In genomic region chr17:17018612-17019429, GRCh38 we compare ENCODE assay signal across 15 cellular contexts. TPM values are rescaled to one million over a fixed set of nuclear protein-coding genes. Genes with fewer than 3 reads are reported as not detected.
DNase-seq lines count a peak whose midpoint lies in the region; ATAC-seq, FAIRE-seq and TF ChIP-seq lines count a peak whose summit lies in the region.
"Had no signal": no experiment of that assay in that cellular context is flagged by ENCODE, and none has a peak within 500 bp of the region (broad histone marks: within the 10 kb centered on the region; RNA-seq: fewer than 3 reads in every experiment).

No MANE protein-coding gene starts in this region.

- peak overlapping the region; percentile 94 for H3K27ac Mint-ChIP-seq in Caco-2 (ENCODE audit: unreplicated experiment)
- peak overlapping the region in 2 of 3 donors; percentile 39 to 77 for H3K27ac Mint-ChIP-seq in IgD-negative memory B cell
- H3K27ac Mint-ChIP-seq: activated CD8-positive, alpha-beta memory T cell treated with anti-CD3 and anti-CD28 coated beads, Interleukin-2, amount 10 ng/mL, durations not matched to agents 7 days and 5 days had no signal

- H3K4me3 Mint-ChIP-seq in Caco-2 (ENCODE audit: unreplicated experiment) (peak overlapping the region; percentile 21), IgD-negative memory B cell (no peak overlapping the region)
- H3K4me3 Mint-ChIP-seq: activated CD8-positive, alpha-beta memory T cell treated with anti-CD3 and anti-CD28 coated beads, Interleukin-2, amount 10 ng/mL, durations not matched to agents 7 days and 5 days had no signal

- H4K8ac ChIP-seq in H1 (ENCODE audit: extremely low read depth, insufficient read depth, low read length) (no peak overlapping the region), neuronal stem cell (ENCODE audit: low read depth, low read length) (no peak overlapping the region)

- TF ChIP-seq POLR2A in H1 (IDR thresholded peaks at IDR 0.05; ENCODE audit: control extremely low read depth in 1 of 2, low read depth in 2 of 2, low read length in 2 of 2), result no peak

- H3K4me2 ChIP-seq in H1 (ENCODE audit: insufficient read depth in 1 of 2, low read depth in 2 of 2, low read length in 2 of 2), result no peak overlapping the region
- no peak overlapping the region for H3K4me2 ChIP-seq in neuronal stem cell (ENCODE audit: insufficient read depth, low read length, poor library complexity, severe bottlenecking)

- H3K9me3 Mint-ChIP-seq in Caco-2 (ENCODE audit: unreplicated experiment), result no peaks in the 10 kb centered on the region
- peaks cover 0 to 4% (median 0%) of the 10 kb centered on the region in 3 donors for H3K9me3 Mint-ChIP-seq in IgD-negative memory B cell

- no TSS peak for BruUV-seq in Caco-2 (replicated peaks; lab: Mats Ljungman, UMichigan)

- peaks cover 61% of the 10 kb centered on the region for H3K4me1 ChIP-seq in Caco-2
- H3K4me1 ChIP-seq in H1 (replicated peaks in 1 of 4; ENCODE audit: control insufficient read depth in 3 of 4, insufficient read depth in 4 of 4, low read length in 3 of 4), result no peaks in the 10 kb centered on the region; a peak in 3 of 7 replicates
- peaks cover 11 to 19% of the 10 kb centered on the region in 2 donors for H3K4me1 ChIP-seq in neuronal stem cell (ENCODE audit: control insufficient read depth in 2 of 2, insufficient read depth in 1 of 2, low read depth in 1 of 2, low read length in 2 of 2)
- no peaks in the 10 kb centered on the region for H3K4me1 ChIP-seq in HAP-1

- no peaks in the 10 kb centered on the region for H3K79me2 ChIP-seq in H1 (ENCODE audit: control insufficient read depth in 1 of 2, insufficient read depth in 2 of 2, low read length in 2 of 2)

- H3K27me3 Mint-ChIP-seq in Caco-2 (ENCODE audit: insufficient read depth, unreplicated experiment) (no peaks in the 10 kb centered on the region), IgD-negative memory B cell (no peaks in the 10 kb centered on the region)
- H3K27me3 Mint-ChIP-seq: activated CD8-positive, alpha-beta memory T cell treated with anti-CD3 and anti-CD28 coated beads, Interleukin-2, amount 10 ng/mL, durations not matched to agents 7 days and 5 days had no signal

- H2BK5ac ChIP-seq in H1 (ENCODE audit: low read depth, low read length), result peak overlapping the region; percentile 21; the same call in 1 of the 2 replicates
- H2BK5ac ChIP-seq in neuronal stem cell (ENCODE audit: low read length), result no peak overlapping the region

- H3K18ac ChIP-seq in H1 (ENCODE audit: extremely low read depth, low read length) (no peak overlapping the region; the same call in 1 of the 2 replicates), neuronal stem cell (ENCODE audit: low read length) (peak overlapping the region; percentile 35)

- no peaks in the 10 kb centered on the region for H3K9me3 ChIP-seq in Caco-2
- H3K9me3 ChIP-seq in H1 (ENCODE audit: insufficient read depth in 2 of 2, low read depth in 1 of 2, low read length in 1 of 2), result no peaks in the 10 kb centered on the region
- no peaks in the 10 kb centered on the region for H3K9me3 ChIP-seq in neuronal stem cell (replicated peaks in 1 of 2; ENCODE audit: control insufficient read depth in 2 of 2, insufficient read depth in 1 of 2, low read depth in 1 of 2, low read length in 2 of 2)
- no peaks in the 10 kb centered on the region for H3K9me3 ChIP-seq in HAP-1

- TF ChIP-seq RAD21 in H1 (IDR thresholded peaks at IDR 0.05 in 1 of 2, conservative IDR thresholded peaks at IDR 0.05 in 1 of 2; ENCODE audit: low read depth in 2 of 2, low read length in 2 of 2), result no peak

- TF ChIP-seq CTCF in Caco-2 (IDR thresholded peaks at IDR 0.05; ENCODE audit: insufficient read depth in 1 of 2, low read depth in 1 of 2, low read length in 1 of 2, severe bottlenecking in 1 of 2, unreplicated experiment in 1 of 2) (no peak), H1 (IDR thresholded peaks at IDR 0.05; ENCODE audit: control extremely low read depth in 1 of 3, insufficient read depth in 1 of 3, low read depth in 1 of 3, low read length in 3 of 3) (no peak)

- H3K27me3 ChIP-seq in Caco-2 (replicated peaks; ENCODE audit: control insufficient read depth, insufficient read depth, low read length) (no peaks in the 10 kb centered on the region), H1 (replicated peaks in 1 of 4; ENCODE audit: control insufficient read depth in 3 of 4, extremely low read depth in 1 of 4, insufficient read depth in 3 of 4, low read length in 3 of 4) (no peaks in the 10 kb centered on the region), neuronal stem cell (ENCODE audit: control insufficient read depth in 3 of 3, insufficient read depth in 3 of 3, low read depth in 1 of 3, low read length in 3 of 3) (peaks cover 0 to 7% (median 0%) of the 10 kb centered on the region in 3 experiments), HAP-1 (ENCODE audit: low read depth) (no peaks in the 10 kb centered on the region)

- no peak for ATAC-seq in HG03097 (IDR thresholded peaks at IDR 0.05; ENCODE audit: low FRiP score, unreplicated experiment)
- ATAC-seq: activated CD8-positive, alpha-beta memory T cell treated with anti-CD3 and anti-CD28 coated beads, Interleukin-2, amount 10 ng/mL, durations not matched to agents 7 days and 5 days; naive thymus-derived CD4-positive, alpha-beta T cell had no signal

- no peak overlapping the region for H3K4ac ChIP-seq in H1 (replicated peaks; ENCODE audit: insufficient read length, low read depth, low read length)
- H3K4ac ChIP-seq in neuronal stem cell (ENCODE audit: low read length), result no peak overlapping the region

- no peak overlapping the region for H4K5ac ChIP-seq in H1 (ENCODE audit: insufficient read length, low read depth, low read length)

- H2BK12ac ChIP-seq in H1 (ENCODE audit: low read depth, low read length), result peak overlapping the region; percentile 39; the same call in 1 of the 2 replicates
- H2BK12ac ChIP-seq in neuronal stem cell (ENCODE audit: low read length), result peak overlapping the region; percentile 80

- no peak overlapping the region for H3K56ac ChIP-seq in H1 (replicated peaks; ENCODE audit: insufficient read length, low read depth, low read length)

- in situ Hi-C loops in HAP-1 (cut with MboI; ENCODE audit: low sequenced_read_pairs), result no loop called here

- H3K4me3 ChIP-seq in Caco-2 (ENCODE audit: low read depth, low read length), result no peak overlapping the region
- H3K4me3 ChIP-seq in H1 (ENCODE audit: extremely low read depth in 1 of 4, insufficient read depth in 2 of 4, low read depth in 3 of 4, low read length in 4 of 4), result no peak overlapping the region
- no peak overlapping the region for H3K4me3 ChIP-seq in neuronal stem cell (ENCODE audit: low read length in 2 of 2)
- no peak overlapping the region for H3K4me3 ChIP-seq in HAP-1

- no peak overlapping the region for H2BK20ac ChIP-seq in H1 (ENCODE audit: low read length)

- H3K4me1 Mint-ChIP-seq in Caco-2 (ENCODE audit: low read depth, unreplicated experiment) (peaks cover 65% of the 10 kb centered on the region), IgD-negative memory B cell (peaks cover 7 to 9% (median 8%) of the 10 kb centered on the region in 3 donors)

- no peak for TF ChIP-seq EP300 in H1 (IDR thresholded peaks at IDR 0.05; ENCODE audit: borderline replicate concordance in 1 of 2, low read depth in 2 of 2, low read length in 2 of 2)

- H4K20me1 ChIP-seq in H1 (replicated peaks in 1 of 2; ENCODE audit: control insufficient read depth in 1 of 2, insufficient read depth in 2 of 2, low read length in 2 of 2), result no peaks in the 10 kb centered on the region

- CTCF ChIA-PET in Caco-2 (lab: Charles Lee), result interaction anchor here (0.7 to 2.5 kb wide), 3 partner anchors 9 to 22 kb away, joined by 3 to 9 read pairs (median 4); no protein-coding TSS in a partner anchor
- CTCF ChIA-PET in H1 (lab: Charles Lee; ENCODE audit: partially characterized antibody), result interaction anchor here (0.6 to 1.7 kb wide), 6 partner anchors 9 to 43 kb away, joined by 3 to 5 read pairs (median 4); no protein-coding TSS in a partner anchor

- DNase-seq in Caco-2, result peak; percentile 93 to 96
- no peak for DNase-seq in H1 (ENCODE audit: low read depth in 1 of 2, low spot score in 2 of 2)
- no peak for DNase-seq in neuronal stem cell (ENCODE audit: low spot score)
- DNase-seq in activated CD4-positive, alpha-beta T cell treated with anti-CD3 and anti-CD28 coated beads, Interleukin-2, amount 50 U/mL, for 48 hours, result no peak
- no peak for DNase-seq in NCI-H345 (lab: John Stamatoyannopoulos, UW)
- no peak for DNase-seq in HAP-1 (ENCODE audit: low spot score in 2 of 2)
- DNase-seq: activated CD8-positive, alpha-beta memory T cell treated with anti-CD3 and anti-CD28 coated beads, Interleukin-2, amount 10 ng/mL, durations not matched to agents 7 days and 5 days; DMS 273 treated with DMSO at 0.1 percent for 48 hours; naive thymus-derived CD4-positive, alpha-beta T cell had no signal

- H3K23ac ChIP-seq in H1 (ENCODE audit: insufficient read length) (no peak overlapping the region), neuronal stem cell (ENCODE audit: low read depth, low read length, poor library complexity) (no peak overlapping the region)

- no peak overlapping the region for H2BK120ac ChIP-seq in H1 (replicated peaks; ENCODE audit: low read depth, low read length)
- H2BK120ac ChIP-seq in neuronal stem cell (ENCODE audit: low read depth, low read length), result peak overlapping the region; percentile 49

- no peaks in the 10 kb centered on the region for H3K23me2 ChIP-seq in H1 (ENCODE audit: low read depth, low read length)

- no peak overlapping the region for H2AK5ac ChIP-seq in H1 (ENCODE audit: low read depth, low read length)
- H2AK5ac ChIP-seq in neuronal stem cell (ENCODE audit: low read depth, low read length), result peak overlapping the region; percentile 94

- POLR2A ChIA-PET in Caco-2 (lab: Charles Lee), result interaction anchor here (3.2 kb wide), 1 partner anchor 10 kb away, joined by 20 read pairs; no protein-coding TSS in a partner anchor
- POLR2A ChIA-PET in H1 (lab: Charles Lee; ENCODE audit: partially characterized antibody), result no interaction called here

- peaks cover 8% of the 10 kb centered on the region for H3K36me3 Mint-ChIP-seq in Caco-2 (ENCODE audit: insufficient read depth, unreplicated experiment)
- H3K36me3 Mint-ChIP-seq in IgD-negative memory B cell, result no peaks in the 10 kb centered on the region
- H3K36me3 Mint-ChIP-seq: activated CD8-positive, alpha-beta memory T cell treated with anti-CD3 and anti-CD28 coated beads, Interleukin-2, amount 10 ng/mL, durations not matched to agents 7 days and 5 days; naive thymus-derived CD4-positive, alpha-beta T cell had no signal

- intact Hi-C loops in Caco-2 (cut with micrococcal nuclease; ENCODE audit: unreplicated experiment), result loop anchor here (1.0 kb wide), 2 partner anchors 9 to 59 kb away; no protein-coding TSS in a partner anchor

- FAIRE-seq in H1 (lab: Jason Lieb, UNC), result no peak
- FAIRE-seq: endometrium, GM12892 had no signal

- H3K79me1 ChIP-seq in H1 (ENCODE audit: low read depth, low read length) (no peaks in the 10 kb centered on the region), neuronal stem cell (ENCODE audit: low read depth, low read length) (no peaks in the 10 kb centered on the region)

- H3K27ac ChIP-seq in H1 (ENCODE audit: low read depth, low read length) (no peak overlapping the region), neuronal stem cell (replicated peaks; ENCODE audit: low read length) (no peak overlapping the region)

- H3K36me3 ChIP-seq in Caco-2 (ENCODE audit: control insufficient read depth, insufficient read depth, low read length) (no peaks in the 10 kb centered on the region), H1 (ENCODE audit: control insufficient read depth in 2 of 4, insufficient read depth in 4 of 4, low read length in 3 of 4) (no peaks in the 10 kb centered on the region), neuronal stem cell (replicated peaks in 1 of 2; ENCODE audit: control insufficient read depth in 2 of 2, insufficient read depth in 2 of 2, low read length in 2 of 2) (no peaks in the 10 kb centered on the region), HAP-1 (replicated peaks) (no peaks in the 10 kb centered on the region)

- WGBS in H1 (ENCODE audit: extremely low coverage in 1 of 2, insufficient coverage in 1 of 2, insufficient read length in 1 of 2, insufficient replicate concordance in 2 of 2, low coverage in 1 of 2, low lambda C conversion rate in 2 of 2, missing lambda C conversion rate in 1 of 2), 2 experiments, result 88% methylated on average over 10 of the region's 10 CpGs; no CpG with 5 or more reads in 1 of the 2 experiments
- no CpG with 5 or more reads among the region's 10 CpGs for WGBS in neuronal stem cell (ENCODE audit: extremely low coverage in 2 of 2, insufficient read length in 2 of 2, insufficient replicate concordance in 1 of 2), 2 donors

- H3K14ac ChIP-seq in H1 (ENCODE audit: insufficient read length), result no peak overlapping the region
- peak overlapping the region; percentile 67 for H3K14ac ChIP-seq in neuronal stem cell (ENCODE audit: low read length)

- H2BK15ac ChIP-seq in H1 (ENCODE audit: low read length) (no peak overlapping the region), neuronal stem cell (ENCODE audit: low read length) (peak overlapping the region; percentile 90)

- no peak overlapping the region for H4K91ac ChIP-seq in H1 (replicated peaks; ENCODE audit: insufficient read length, low read length)
- no peak overlapping the region for H4K91ac ChIP-seq in neuronal stem cell (ENCODE audit: low read depth, low read length, poor library complexity)

- H3K9ac ChIP-seq in H1 (replicated peaks in 1 of 4; ENCODE audit: extremely low read depth in 1 of 4, low read depth in 3 of 4, low read length in 3 of 4), result no peak overlapping the region
- H3K9ac ChIP-seq in neuronal stem cell (ENCODE audit: low read depth, low read length, poor library complexity), result no peak overlapping the region

- no peak overlapping the region for H2AFZ ChIP-seq in H1 (ENCODE audit: low read length)
- no peak overlapping the region for H2AFZ ChIP-seq in neuronal stem cell (ENCODE audit: low read length)

RNA-seq across cellular contexts. Expression of gene MPRIP, which starts 23.4 kb away (rescaled TPM):
- total RNA-seq in Caco-2 (2022), result 284 and 311 TPM in 2 replicates
- 14.4 TPM for polyA plus RNA-seq in IgD-negative memory B cell
- total RNA-seq in H1 (2021; fragmentation: NEBNext Ultra II Directional; extraction: Animal tissue kit (Norgen Biotek cat#: 25700)), result 145 and 146 TPM in 2 replicates
- polyA plus RNA-seq in H1 (2011; rRNA removed), result 48.6 and 62.8 TPM in 2 replicates
- polyA plus RNA-seq in H1 (2011; cell fraction: cytosol; rRNA removed), result 54.0 TPM
- polyA plus RNA-seq in H1 (2011; cell fraction: nucleus; rRNA removed), result 111 TPM
- 77.7 to 92.1 TPM (median 86.1 TPM) in 4 replicates for polyA plus RNA-seq in H1 (2012, experiment 1 of 2)
- polyA plus RNA-seq in H1 (2012, experiment 2 of 2), result 68.9 TPM
- polyA plus RNA-seq in H1 (2013, experiment 1 of 2), result 55.7 TPM
- polyA plus RNA-seq in H1 (2013, experiment 2 of 2), result 57.6 TPM
- 82.0 and 97.2 TPM in 2 replicates for polyA minus RNA-seq in H1 (2011; rRNA and poly(A)+ RNA removed)
- polyA minus RNA-seq in H1 (2011; cell fraction: cytosol; rRNA and poly(A)+ RNA removed), result 58.9 TPM
- 60.1 TPM for polyA minus RNA-seq in H1 (2011; cell fraction: nucleus; rRNA and poly(A)+ RNA removed)
- polyA plus RNA-seq in neuronal stem cell (2013, experiment 1 of 2), result 67.7 TPM
- 72.4 TPM for polyA plus RNA-seq in neuronal stem cell (2013, experiment 2 of 2)

RNA-seq across cellular contexts. Expression of gene TNFRSF13B, which starts 46.9 kb away (rescaled TPM):
- total RNA-seq in Caco-2 (2022), result not detected in 2 replicates
- 224 TPM for polyA plus RNA-seq in IgD-negative memory B cell
- not detected in 2 replicates for total RNA-seq in H1 (2021; fragmentation: NEBNext Ultra II Directional; extraction: Animal tissue kit (Norgen Biotek cat#: 25700))
- polyA plus RNA-seq in H1 (2011; rRNA removed), result not detected in 2 replicates
- not detected for polyA plus RNA-seq in H1 (2011; cell fraction: cytosol; rRNA removed)
- polyA plus RNA-seq in H1 (2011; cell fraction: nucleus; rRNA removed), result 0.10 TPM
- polyA plus RNA-seq in H1 (2012, experiment 1 of 2), result not detected in 4 replicates
- not detected for polyA plus RNA-seq in H1 (2012, experiment 2 of 2)
- polyA plus RNA-seq in H1 (2013, experiment 1 of 2), result not detected
- not detected for polyA plus RNA-seq in H1 (2013, experiment 2 of 2)
- not detected in 2 replicates for polyA minus RNA-seq in H1 (2011; rRNA and poly(A)+ RNA removed)
- polyA minus RNA-seq in H1 (2011; cell fraction: cytosol; rRNA and poly(A)+ RNA removed), result not detected
- 0.30 TPM for polyA minus RNA-seq in H1 (2011; cell fraction: nucleus; rRNA and poly(A)+ RNA removed)
- polyA plus RNA-seq in neuronal stem cell (2013, experiment 1 of 2), result not detected
- not detected for polyA plus RNA-seq in neuronal stem cell (2013, experiment 2 of 2)
- total RNA-seq: activated CD8-positive, alpha-beta memory T cell treated with anti-CD3 and anti-CD28 coated beads, Interleukin-2, amount 10 ng/mL, durations not matched to agents 7 days and 5 days; aorta; T-helper 2 cell treated with Interferon-gamma antibody and Interleukin-4, amounts not matched to agents 100 ng/mL and 5 ng/mL, for 36 hours had no signal
- polyA plus RNA-seq: aorta had no signal

Comparison
In these comparisons a context has a peak if more than half of its experiments do, and no peak if none do; other contexts are left out.
1. DNase-seq: peak in Caco-2 (2 of 2); none in H1 (0 of 2), neuronal stem cell (single experiment), activated CD4-positive, alpha-beta T cell treated with anti-CD3 and anti-CD28 coated beads, Interleukin-2, amount 50 U/mL, for 48 hours (0 of 2), NCI-H345 (single experiment) and HAP-1 (0 of 2).